1 cellular context compared by ENCODE assay signal in the genomic region with DNA sequence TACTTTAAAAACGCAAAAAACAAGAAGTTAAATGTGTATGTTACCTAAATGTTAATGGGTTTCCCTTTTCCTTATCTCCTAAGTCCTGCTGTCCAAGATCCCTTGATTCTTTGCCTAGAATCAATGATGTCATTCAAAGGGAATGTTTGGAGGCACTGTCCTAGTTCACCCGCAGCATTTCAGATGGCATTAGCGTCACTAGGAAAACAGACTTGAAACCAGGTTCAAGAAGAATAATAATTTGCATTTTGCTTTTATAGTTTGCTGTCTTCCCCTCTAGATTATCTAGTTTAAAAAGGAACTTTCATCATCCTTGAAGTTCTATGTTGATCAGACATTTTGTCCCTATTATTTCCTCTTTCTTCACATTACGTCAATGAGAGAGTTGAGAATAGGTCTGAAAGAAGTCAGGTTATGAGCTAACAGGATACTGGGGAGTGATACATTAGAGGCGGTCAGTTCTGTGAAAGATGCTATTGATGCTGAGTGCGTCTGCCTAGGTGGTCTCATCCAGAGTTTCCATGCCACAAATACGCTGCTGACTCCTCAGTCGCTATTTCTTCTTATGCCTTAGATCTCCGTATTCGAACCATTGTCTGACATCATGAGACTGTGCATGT.
TF ChIP-seq lines count a peak whose summit lies in the region.

No MANE protein-coding gene starts in this region.

TF ChIP-seq in H1, 55 proteins besides CTCF, POLR2A, EP300 and RAD21 (continued from another document):
- TF ChIP-seq TAF7 (optimal IDR thresholded peaks at IDR 0.05; ENCODE audit: borderline replicate concordance, low read depth, low read length), result no peak
- no peak for TF ChIP-seq ATF3 (IDR thresholded peaks at IDR 0.05; ENCODE audit: insufficient read depth, low read depth, low read length)
- peak; percentile 61; the same call in 1 of the 2 replicates for TF ChIP-seq JUND (IDR thresholded peaks at IDR 0.05; ENCODE audit: low read length)
- no peak for TF ChIP-seq HDAC2 (IDR thresholded peaks at IDR 0.05; ENCODE audit: borderline replicate concordance in 1 of 2, low read depth in 2 of 2, low read length in 2 of 2)
